8 cellular contexts compared by ENCODE assay signal in the genomic region with DNA sequence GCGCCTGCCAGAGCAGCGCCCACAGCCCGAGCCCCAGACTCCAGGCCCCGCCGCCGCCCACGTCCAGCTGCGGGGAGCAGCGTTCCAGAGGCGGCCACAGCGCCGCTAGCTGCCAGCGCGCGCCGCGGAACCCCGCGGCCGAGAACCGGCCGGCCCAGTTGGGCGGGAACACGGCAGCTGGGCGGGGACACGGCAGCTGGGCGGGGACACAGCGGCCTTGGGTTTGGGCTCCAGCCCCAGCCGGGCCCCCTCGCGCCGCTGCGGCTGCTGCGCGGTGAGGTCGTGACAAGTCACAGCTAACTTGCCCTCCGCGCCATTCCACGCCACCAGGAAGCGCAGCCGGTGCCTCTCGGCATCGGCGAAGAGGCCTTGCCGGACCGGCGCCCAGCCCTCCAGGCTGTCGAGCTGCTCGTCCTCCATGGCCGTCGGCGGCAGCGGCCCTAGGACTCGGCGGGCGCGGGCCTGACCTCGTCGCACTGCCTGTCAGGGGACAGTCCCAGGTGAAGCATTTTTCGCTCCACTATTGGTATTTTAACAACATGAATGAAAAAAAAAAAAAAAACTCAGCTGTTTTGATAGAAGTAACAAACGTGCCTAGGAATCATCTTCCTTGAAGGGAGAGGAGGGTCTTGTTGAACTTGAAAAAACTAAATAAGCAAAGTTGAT. TPM values are rescaled to one million over a fixed set of nuclear protein-coding genes. Genes with fewer than 3 reads are reported as not detected.
DNase-seq lines count a peak whose midpoint lies in the region; ATAC-seq and TF ChIP-seq lines count a peak whose summit lies in the region.
"Not testable (repeated sequence)": the region's sequence is repeated elsewhere in the genome, so short reads cannot be mapped to it uniquely, and the experiment has no call there.

No MANE protein-coding gene starts in this region.

- intact Hi-C loops in activated T-helper 1 cell treated with anti-CD3 and anti-CD28 coated beads, Interleukin-12 subunit alpha, Interleukin-12 subunit beta, Interleukin-2, Interleukin-4 antibody, amounts not matched to agents 30 ng/mL and 10 ng/mL and 1 ng/mL, durations not matched to agents 14 hours and 24 hours and 36 hours (cut with micrococcal nuclease); esophagus muscularis mucosa (cut with DNase I): not testable (repeated sequence)

- H3K27me3 ChIP-seq in ACC112 (ENCODE audit: insufficient read depth, low read length); esophagus muscularis mucosa: not testable (repeated sequence)

- H3K4me3 ChIP-seq in ACC112 (ENCODE audit: low read depth, low read length) (peak overlapping the region; percentile 78), esophagus muscularis mucosa (peak overlapping the region; percentile 51 to 65 (median 59)), mesodermal cell (ENCODE audit: extremely low read depth, insufficient read depth, low read length, poor library complexity, severe bottlenecking) (peak overlapping the region; percentile 30)

- TF ChIP-seq CTCF in esophagus muscularis mucosa (IDR thresholded peaks at IDR 0.05): not testable (repeated sequence)

- not testable (repeated sequence) for H3K79me2 ChIP-seq in ACC112 (ENCODE audit: control insufficient read depth, insufficient read depth, low read length, unreplicated experiment)

- not testable (repeated sequence) for H3K4me1 ChIP-seq in ACC112 (ENCODE audit: control insufficient read depth, insufficient read depth, low read length, unreplicated experiment); esophagus muscularis mucosa; mesodermal cell (ENCODE audit: control insufficient read depth, insufficient read depth, low read length, poor library complexity, severe bottlenecking)

- not testable (repeated sequence) for H3K27ac Mint-ChIP-seq in activated T-helper 1 cell treated with anti-CD3 and anti-CD28 coated beads, Interleukin-12 subunit alpha, Interleukin-12 subunit beta, Interleukin-2, Interleukin-4 antibody, amounts not matched to agents 30 ng/mL and 10 ng/mL and 1 ng/mL, durations not matched to agents 14 hours and 24 hours and 36 hours

- not testable (repeated sequence) for H3K27ac ChIP-seq in ACC112 (ENCODE audit: low read depth, low read length); mesodermal cell (ENCODE audit: low read depth, low read length, severe bottlenecking)
- peak overlapping the region; percentile 82 to 85 (median 83) for H3K27ac ChIP-seq in esophagus muscularis mucosa (replicated peaks in 1 of 4)

- DNase-seq in RPMI8226: peak; percentile 2
- DNase-seq in activated T-helper 1 cell treated with anti-CD3 and anti-CD28 coated beads, Interleukin-12 subunit alpha, Interleukin-12 subunit beta, Interleukin-2, Interleukin-4 antibody, amounts not matched to agents 30 ng/mL and 10 ng/mL and 1 ng/mL, durations not matched to agents 14 hours and 24 hours and 36 hours (ENCODE audit: low spot score): peak; percentile 54
- DNase-seq in esophagus muscularis mucosa (ENCODE audit: extremely low spot score): not testable (repeated sequence)
- DNase-seq in stimulated activated CD4-positive, alpha-beta T cell treated with anti-CD3 and anti-CD28 coated beads, Interleukin-1b, Interleukin-23, amount 100 ng/mL, for 48 hours: peak; percentile 51

- not testable (repeated sequence) for H3K36me3 ChIP-seq in ACC112 (ENCODE audit: insufficient read depth, low read length); esophagus muscularis mucosa; mesodermal cell (ENCODE audit: control insufficient read depth, insufficient read depth, low read length)

- peak; percentile 85 for ATAC-seq in GM19328 (IDR thresholded peaks at IDR 0.05; ENCODE audit: unreplicated experiment)
- ATAC-seq in HG03064 (IDR thresholded peaks at IDR 0.05; ENCODE audit: low read depth, unreplicated experiment): peak; percentile 82

- not testable (repeated sequence) for TF ChIP-seq EP300 in esophagus muscularis mucosa (IDR thresholded peaks at IDR 0.05)

- not testable (repeated sequence) for TF ChIP-seq POLR2A in esophagus muscularis mucosa (IDR thresholded peaks at IDR 0.05; ENCODE audit: low read depth)

- 0% methylated on average over 1 of the region's 61 CpGs for WGBS in esophagus muscularis mucosa
- whole genome bisulfite sequencing in mesodermal cell (ENCODE audit: insufficient coverage in 2 of 2), 2 experiments: no CpG with 5 or more reads among the region's 61 CpGs

- H3K4me3 Mint-ChIP-seq in activated T-helper 1 cell treated with anti-CD3 and anti-CD28 coated beads, Interleukin-12 subunit alpha, Interleukin-12 subunit beta, Interleukin-2, Interleukin-4 antibody, amounts not matched to agents 30 ng/mL and 10 ng/mL and 1 ng/mL, durations not matched to agents 14 hours and 24 hours and 36 hours: peak overlapping the region; percentile 30

- not testable (repeated sequence) for H3K27me3 Mint-ChIP-seq in activated T-helper 1 cell treated with anti-CD3 and anti-CD28 coated beads, Interleukin-12 subunit alpha, Interleukin-12 subunit beta, Interleukin-2, Interleukin-4 antibody, amounts not matched to agents 30 ng/mL and 10 ng/mL and 1 ng/mL, durations not matched to agents 14 hours and 24 hours and 36 hours (ENCODE audit: insufficient read depth)

- H3K9me3 Mint-ChIP-seq in activated T-helper 1 cell treated with anti-CD3 and anti-CD28 coated beads, Interleukin-12 subunit alpha, Interleukin-12 subunit beta, Interleukin-2, Interleukin-4 antibody, amounts not matched to agents 30 ng/mL and 10 ng/mL and 1 ng/mL, durations not matched to agents 14 hours and 24 hours and 36 hours: not testable (repeated sequence)

- not testable (repeated sequence) for H2AFZ ChIP-seq in ACC112 (ENCODE audit: low read length, unreplicated experiment)

- H3K36me3 Mint-ChIP-seq in activated T-helper 1 cell treated with anti-CD3 and anti-CD28 coated beads, Interleukin-12 subunit alpha, Interleukin-12 subunit beta, Interleukin-2, Interleukin-4 antibody, amounts not matched to agents 30 ng/mL and 10 ng/mL and 1 ng/mL, durations not matched to agents 14 hours and 24 hours and 36 hours (ENCODE audit: low read depth): not testable (repeated sequence)

- not testable (repeated sequence) for H3K9me3 ChIP-seq in esophagus muscularis mucosa; mesodermal cell (ENCODE audit: control insufficient read depth, low read length)

- H3K4me1 Mint-ChIP-seq in activated T-helper 1 cell treated with anti-CD3 and anti-CD28 coated beads, Interleukin-12 subunit alpha, Interleukin-12 subunit beta, Interleukin-2, Interleukin-4 antibody, amounts not matched to agents 30 ng/mL and 10 ng/mL and 1 ng/mL, durations not matched to agents 14 hours and 24 hours and 36 hours (ENCODE audit: low read depth): not testable (repeated sequence)

RNA-seq across cellular contexts. Expression of a gene that starts 56.6 kb away (rescaled TPM):
- total RNA-seq in activated T-helper 1 cell treated with anti-CD3 and anti-CD28 coated beads, Interleukin-12 subunit alpha, Interleukin-12 subunit beta, Interleukin-2, Interleukin-4 antibody, amounts not matched to agents 30 ng/mL and 10 ng/mL and 1 ng/mL, durations not matched to agents 14 hours and 24 hours and 36 hours: 6.2 and 7.7 TPM in 2 replicates
- total RNA-seq in esophagus muscularis mucosa: 1 to 10 TPM; 5.0 to 7.9 (median 6.1) TPM
- 1.00 TPM for polyA plus RNA-seq in mesodermal cell (2013, experiment 1 of 2)
- 1.6 TPM for polyA plus RNA-seq in mesodermal cell (2013, experiment 2 of 2)
